In genomic region chr16:14283786-14284185, GRCh38 we compare ENCODE assay signal across 29 cellular contexts.
DNase-seq lines count a peak whose midpoint lies in the region; FAIRE-seq and TF ChIP-seq lines count a peak whose summit lies in the region.
"Had no signal": no experiment of that assay in that cellular context is flagged by ENCODE, and none has a peak within 500 bp of the region (broad histone marks: within the 10 kb centered on the region; RNA-seq: fewer than 3 reads in every experiment).

No MANE protein-coding gene starts in this region.

- H3K4me1 Mint-ChIP-seq in CD8-positive, alpha-beta memory T cell = peaks cover 18 to 32% (median 27%) of the 10 kb centered on the region in 3 donors
- peaks cover 20% of the 10 kb centered on the region for H3K4me1 Mint-ChIP-seq in activated T-helper 1 cell treated with anti-CD3 and anti-CD28 coated beads, Interleukin-12 subunit alpha, Interleukin-12 subunit beta, Interleukin-2, Interleukin-4 antibody, amounts not matched to agents 30 ng/mL and 10 ng/mL and 1 ng/mL, durations not matched to agents 14 hours and 24 hours and 36 hours (ENCODE audit: low read depth)
- peaks cover 7% of the 10 kb centered on the region for H3K4me1 Mint-ChIP-seq in nephron progenitor cell

- peak overlapping the region in 2 of 8 donors; percentile 80 to 96 for H3K27ac Mint-ChIP-seq in CD8-positive, alpha-beta memory T cell
- H3K27ac Mint-ChIP-seq in activated T-helper 1 cell treated with anti-CD3 and anti-CD28 coated beads, Interleukin-12 subunit alpha, Interleukin-12 subunit beta, Interleukin-2, Interleukin-4 antibody, amounts not matched to agents 30 ng/mL and 10 ng/mL and 1 ng/mL, durations not matched to agents 14 hours and 24 hours and 36 hours = no peak overlapping the region
- H3K27ac Mint-ChIP-seq in nephron progenitor cell = no peak overlapping the region
- H3K27ac Mint-ChIP-seq: activated CD4-positive, alpha-beta memory T cell treated with anti-CD3 and anti-CD28 coated beads for 36 hours; activated naive CD8-positive, alpha-beta T cell; stimulated activated naive B cell treated with anti-CD40 and anti-IgM and Interleukin-4, amounts not matched to agents 10 μg/mL and 1 μg/mL and 100 μg/mL, for 72 hours had no signal

- H3K4me1 ChIP-seq in CD8-positive, alpha-beta memory T cell (ENCODE audit: insufficient read depth, low read length) = peaks cover 3% of the 10 kb centered on the region
- H3K4me1 ChIP-seq in HUES48 (ENCODE audit: control insufficient read depth, insufficient read depth, low read length) (peaks cover 45% of the 10 kb centered on the region), colonic mucosa (peaks cover 4% of the 10 kb centered on the region), smooth muscle cell (ENCODE audit: low read depth) (peaks cover 6% of the 10 kb centered on the region)
- H3K4me1 ChIP-seq: prostate gland had no signal

- 60% methylated on average over 7 of the region's 7 CpGs for WGBS in smooth muscle cell (ENCODE audit: low lambda C conversion rate)

- intact Hi-C loops in activated T-helper 1 cell treated with anti-CD3 and anti-CD28 coated beads, Interleukin-12 subunit alpha, Interleukin-12 subunit beta, Interleukin-2, Interleukin-4 antibody, amounts not matched to agents 30 ng/mL and 10 ng/mL and 1 ng/mL, durations not matched to agents 14 hours and 24 hours and 36 hours (cut with micrococcal nuclease) = no loop called here
- intact Hi-C loops in colonic mucosa (cut with DNase I) = no loop called here

- H3K36me3 Mint-ChIP-seq in CD8-positive, alpha-beta memory T cell = peaks cover 0 to 6% (median 2%) of the 10 kb centered on the region in 3 donors
- no peaks in the 10 kb centered on the region for H3K36me3 Mint-ChIP-seq in activated T-helper 1 cell treated with anti-CD3 and anti-CD28 coated beads, Interleukin-12 subunit alpha, Interleukin-12 subunit beta, Interleukin-2, Interleukin-4 antibody, amounts not matched to agents 30 ng/mL and 10 ng/mL and 1 ng/mL, durations not matched to agents 14 hours and 24 hours and 36 hours (ENCODE audit: low read depth)
- H3K36me3 Mint-ChIP-seq in nephron progenitor cell (ENCODE audit: low read depth) = no peaks in the 10 kb centered on the region
- H3K36me3 Mint-ChIP-seq: activated CD4-positive, alpha-beta memory T cell treated with anti-CD3 and anti-CD28 coated beads for 36 hours; activated naive CD8-positive, alpha-beta T cell; immature natural killer cell had no signal

- no peak for DNase-seq in CD8-positive, alpha-beta memory T cell
- no peak for DNase-seq in activated T-helper 1 cell treated with anti-CD3 and anti-CD28 coated beads, Interleukin-12 subunit alpha, Interleukin-12 subunit beta, Interleukin-2, Interleukin-4 antibody, amounts not matched to agents 30 ng/mL and 10 ng/mL and 1 ng/mL, durations not matched to agents 14 hours and 24 hours and 36 hours (ENCODE audit: low spot score)
- DNase-seq in nephron progenitor cell (no peak), colonic mucosa (no peak), smooth muscle cell (lab: John Stamatoyannopoulos, UW; ENCODE audit: unreplicated experiment) (no peak), RCC 7860 (ENCODE audit: low spot score) (no peak)
- DNase-seq: activated CD4-positive, alpha-beta memory T cell treated with anti-CD3 and anti-CD28 coated beads for 36 hours; activated effector memory CD4-positive, alpha-beta T cell treated with Interleukin-2 at 50 U/mL for 16 hours; anterior cingulate cortex; C1 segment of cervical spinal cord; foreskin fibroblast; immature natural killer cell; Kasumi-1; left colon; mammary epithelial cell; MV-4-11; NCI-H187 treated with DMSO at 0.1 percent for 48 hours; stimulated activated CD4-positive, alpha-beta T cell treated with anti-CD3 and anti-CD28 coated beads, Interleukin-15, amount 100 ng/mL, for 24 hours; stimulated activated naive B cell treated with anti-CD40 and anti-IgM and Interleukin-4, amounts not matched to agents 10 μg/mL and 1 μg/mL and 100 μg/mL, for 72 hours; T-helper 1 cell had no signal

- H3K36me3 ChIP-seq in CD8-positive, alpha-beta memory T cell (ENCODE audit: insufficient read depth, low read length) = no peaks in the 10 kb centered on the region
- H3K36me3 ChIP-seq in HUES48 (ENCODE audit: control insufficient read depth, insufficient read depth, low read length) (no peaks in the 10 kb centered on the region), colonic mucosa (no peaks in the 10 kb centered on the region), smooth muscle cell (ENCODE audit: low read depth) (no peaks in the 10 kb centered on the region)
- H3K36me3 ChIP-seq: cardiac muscle cell, neutrophil, prostate gland, suprapubic skin had no signal

- H3K79me2 ChIP-seq in smooth muscle cell (ENCODE audit: low read depth) = no peaks in the 10 kb centered on the region

- H3K4me3 ChIP-seq in CD8-positive, alpha-beta memory T cell (ENCODE audit: low read length) = no peak overlapping the region
- H3K4me3 ChIP-seq in HUES48 (ENCODE audit: low read depth, low read length) = 0 out of 2 replicates have a peak overlapping the region, but pooled peaks have one; percentile 89
- no peak overlapping the region for H3K4me3 ChIP-seq in colonic mucosa
- H3K4me3 ChIP-seq in smooth muscle cell = no peak overlapping the region
- H3K4me3 ChIP-seq: cardiac muscle cell, coronary artery, prostate gland, suprapubic skin had no signal

- H3K27me3 Mint-ChIP-seq in CD8-positive, alpha-beta memory T cell = peaks cover 0 to 16% of the 10 kb centered on the region in 2 donors
- peaks cover 6% of the 10 kb centered on the region for H3K27me3 Mint-ChIP-seq in activated T-helper 1 cell treated with anti-CD3 and anti-CD28 coated beads, Interleukin-12 subunit alpha, Interleukin-12 subunit beta, Interleukin-2, Interleukin-4 antibody, amounts not matched to agents 30 ng/mL and 10 ng/mL and 1 ng/mL, durations not matched to agents 14 hours and 24 hours and 36 hours (ENCODE audit: insufficient read depth)
- H3K27me3 Mint-ChIP-seq in nephron progenitor cell (ENCODE audit: low read depth, poor library complexity) = peaks cover 14% of the 10 kb centered on the region
- H3K27me3 Mint-ChIP-seq: activated CD4-positive, alpha-beta memory T cell treated with anti-CD3 and anti-CD28 coated beads for 36 hours; activated naive CD8-positive, alpha-beta T cell had no signal

- H3K9ac ChIP-seq in HUES48 (ENCODE audit: low read depth, low read length) (no peak overlapping the region), colonic mucosa (ENCODE audit: low read depth in 2 of 2, low read length in 2 of 2) (no peak overlapping the region), smooth muscle cell (ENCODE audit: low read depth) (no peak overlapping the region)

- no peak overlapping the region for H3K27ac ChIP-seq in CD8-positive, alpha-beta memory T cell (ENCODE audit: low read depth, low read length)
- no peak overlapping the region for H3K27ac ChIP-seq in HUES48 (ENCODE audit: low read depth, low read length)
- no peak overlapping the region for H3K27ac ChIP-seq in colonic mucosa
- H3K27ac ChIP-seq in smooth muscle cell (ENCODE audit: low read depth) = no peak overlapping the region
- H3K27ac ChIP-seq: cardiac muscle cell, coronary artery, neutrophil, prostate gland, suprapubic skin had no signal

- peaks cover 0 to 8% (median 4%) of the 10 kb centered on the region in 5 donors for H3K9me3 Mint-ChIP-seq in CD8-positive, alpha-beta memory T cell
- H3K9me3 Mint-ChIP-seq in activated T-helper 1 cell treated with anti-CD3 and anti-CD28 coated beads, Interleukin-12 subunit alpha, Interleukin-12 subunit beta, Interleukin-2, Interleukin-4 antibody, amounts not matched to agents 30 ng/mL and 10 ng/mL and 1 ng/mL, durations not matched to agents 14 hours and 24 hours and 36 hours = peaks cover 2% of the 10 kb centered on the region
- H3K9me3 Mint-ChIP-seq in nephron progenitor cell = peaks cover 2% of the 10 kb centered on the region

- peak overlapping the region in 4 of 7 donors; percentile 24 to 91 (median 60) for H3K4me3 Mint-ChIP-seq in CD8-positive, alpha-beta memory T cell
- peak overlapping the region; percentile 47 for H3K4me3 Mint-ChIP-seq in activated T-helper 1 cell treated with anti-CD3 and anti-CD28 coated beads, Interleukin-12 subunit alpha, Interleukin-12 subunit beta, Interleukin-2, Interleukin-4 antibody, amounts not matched to agents 30 ng/mL and 10 ng/mL and 1 ng/mL, durations not matched to agents 14 hours and 24 hours and 36 hours
- H3K4me3 Mint-ChIP-seq in nephron progenitor cell = peak overlapping the region; percentile 52
- H3K4me3 Mint-ChIP-seq: activated CD4-positive, alpha-beta memory T cell treated with anti-CD3 and anti-CD28 coated beads for 36 hours; stimulated activated naive B cell treated with anti-CD40 and anti-IgM and Interleukin-4, amounts not matched to agents 10 μg/mL and 1 μg/mL and 100 μg/mL, for 72 hours had no signal

- peaks cover 7% of the 10 kb centered on the region for H3F3A ChIP-seq in smooth muscle cell (ENCODE audit: low read depth)

- no peaks in the 10 kb centered on the region for H4K20me1 ChIP-seq in smooth muscle cell (ENCODE audit: low read depth)

- H3K27me3 ChIP-seq in CD8-positive, alpha-beta memory T cell (ENCODE audit: insufficient read depth, low read length, poor library complexity, severe bottlenecking) = no peaks in the 10 kb centered on the region
- H3K27me3 ChIP-seq in HUES48 (ENCODE audit: control insufficient read depth, insufficient read depth, low read length) (no peaks in the 10 kb centered on the region), colonic mucosa (no peaks in the 10 kb centered on the region), smooth muscle cell (ENCODE audit: low read depth) (no peaks in the 10 kb centered on the region)
- H3K27me3 ChIP-seq: cardiac muscle cell, suprapubic skin had no signal

- CTCF ChIA-PET in CD8-positive, alpha-beta memory T cell (lab: Charles Lee) = interaction anchor here (1.7 kb wide), 1 partner anchor 364 kb away, joined by 7 read pairs; the partner anchor contains the start of gene ERCC4

- POLR2A ChIA-PET in CD8-positive, alpha-beta memory T cell (lab: Charles Lee) = no interaction called here

- FAIRE-seq in RCC 7860 (lab: Jason Lieb, UNC) = no peak
- FAIRE-seq: D721Med, HTR-8/SVneo had no signal

- H2AFZ ChIP-seq in smooth muscle cell (ENCODE audit: low read depth) = no peak overlapping the region

- TF ChIP-seq CTCF in nephron progenitor cell (IDR thresholded peaks at IDR 0.05) (no peak), colonic mucosa (IDR thresholded peaks at IDR 0.05) (no peak), smooth muscle cell (IDR thresholded peaks at IDR 0.05; ENCODE audit: borderline replicate concordance, insufficient read depth, poor library complexity, severe bottlenecking) (no peak)

- no peak overlapping the region for H3K4me2 ChIP-seq in smooth muscle cell

- H3K9me3 ChIP-seq in CD8-positive, alpha-beta memory T cell (ENCODE audit: low read length) = no peaks in the 10 kb centered on the region
- H3K9me3 ChIP-seq in HUES48 (ENCODE audit: control insufficient read depth, insufficient read depth, low read length) (no peaks in the 10 kb centered on the region), colonic mucosa (no peaks in the 10 kb centered on the region), smooth muscle cell (replicated peaks; ENCODE audit: low read depth) (no peaks in the 10 kb centered on the region)
- H3K9me3 ChIP-seq: neutrophil, prostate gland, suprapubic skin had no signal
